23 cellular contexts compared by ENCODE assay signal in genomic region chr7:20776942-20777341, GRCh38. TPM values are rescaled to one million over a fixed set of nuclear protein-coding genes. Genes with fewer than 3 reads are reported as not detected.
A peak's percentile ranks its signal among the peaks of the same experiment; 100 is the strongest.
DNase-seq lines count a peak whose midpoint lies in the region; ATAC-seq and TF ChIP-seq lines count a peak whose summit lies in the region.
"Had no signal": no experiment of that assay in that cellular context is flagged by ENCODE, and none has a peak within 500 bp of the region (broad histone marks: within the 10 kb centered on the region; RNA-seq: fewer than 3 reads in every experiment).

No MANE protein-coding gene starts in this region.

- in situ Hi-C loops in mammary epithelial cell (cut with MboI; ENCODE audit: low sequenced_read_pairs in 2 of 2): loop anchor here (10.0 to 25.0 kb wide), 5 partner anchors 210 to 988 kb away; no protein-coding TSS in a partner anchor

- peak overlapping the region; percentile 58 for H3K4me3 Mint-ChIP-seq in MCF 10A (ENCODE audit: unreplicated experiment)
- H3K4me3 Mint-ChIP-seq in activated naive CD8-positive, alpha-beta T cell treated with anti-CD3 and anti-CD28 coated beads, Interleukin-2, amount 10 ng/mL, durations not matched to agents 7 days and 5 days: peak overlapping the region; percentile 42
- H3K4me3 Mint-ChIP-seq in naive thymus-derived CD4-positive, alpha-beta T cell: peak overlapping the region; percentile 38 to 91 (median 77)
- no peak overlapping the region for H3K4me3 Mint-ChIP-seq in HFFc6

- dilution Hi-C loops in mammary epithelial cell (cut with HindIII; ENCODE audit: low sequenced_read_pairs): loop anchor here (25.0 kb wide), 1 partner anchor 735 kb away; no protein-coding TSS in a partner anchor

- no peak overlapping the region for H3K27ac ChIP-seq in mammary epithelial cell (ENCODE audit: insufficient read depth, low read depth, low read length)
- no peak overlapping the region for H3K27ac ChIP-seq in naive thymus-derived CD4-positive, alpha-beta T cell (ENCODE audit: low read depth, low read length)
- H3K27ac ChIP-seq: RWPE1 had no signal

- DNase-seq in MCF 10A (ENCODE audit: unreplicated experiment) (no peak), mammary epithelial cell (no peak), SK-N-DZ (ENCODE audit: low spot score) (no peak), HFFc6 (no peak), NCI-H2171 (lab: John Stamatoyannopoulos, UW) (no peak)
- no peak for DNase-seq in activated naive CD8-positive, alpha-beta T cell treated with anti-CD3 and anti-CD28 coated beads, Interleukin-2, amount 10 ng/mL, durations not matched to agents 7 days and 5 days
- no peak for DNase-seq in naive thymus-derived CD4-positive, alpha-beta T cell
- DNase-seq: activated CD4-positive, alpha-beta T cell treated with anti-CD3 and anti-CD28 coated beads for 48 hours; activated T-cell treated with anti-CD3 and anti-CD28 coated beads for 4 hours; central memory CD4-positive, alpha-beta T cell; effector CD4-positive, alpha-beta T cell; head of caudate nucleus; IMR-90; NCI-H187 treated with DMSO at 0.1 percent for 48 hours; nucleus accumbens had no signal

- H3K36me3 Mint-ChIP-seq in MCF 10A (ENCODE audit: insufficient read depth, unreplicated experiment) (no peaks in the 10 kb centered on the region), HFFc6 (ENCODE audit: low read depth) (no peaks in the 10 kb centered on the region)
- peaks cover 7% of the 10 kb centered on the region for H3K36me3 Mint-ChIP-seq in activated naive CD8-positive, alpha-beta T cell treated with anti-CD3 and anti-CD28 coated beads, Interleukin-2, amount 10 ng/mL, durations not matched to agents 7 days and 5 days
- peaks cover 0 to 17% (median 7%) of the 10 kb centered on the region in 5 donors for H3K36me3 Mint-ChIP-seq in naive thymus-derived CD4-positive, alpha-beta T cell

- H3K27me3 ChIP-seq in mammary epithelial cell (ENCODE audit: insufficient read depth, low read length): peaks cover 17% of the 10 kb centered on the region
- peaks cover 4 to 16% of the 10 kb centered on the region in 2 donors for H3K27me3 ChIP-seq in naive thymus-derived CD4-positive, alpha-beta T cell (ENCODE audit: control insufficient read depth in 2 of 2, insufficient read depth in 2 of 2, low read length in 2 of 2)

- H3K4me1 Mint-ChIP-seq in MCF 10A (ENCODE audit: insufficient read depth, unreplicated experiment) (peaks cover 10% of the 10 kb centered on the region), HFFc6 (ENCODE audit: low read depth) (peaks cover 8% of the 10 kb centered on the region; the same call in 1 of the 2 replicates)
- peaks cover 6% of the 10 kb centered on the region for H3K4me1 Mint-ChIP-seq in activated naive CD8-positive, alpha-beta T cell treated with anti-CD3 and anti-CD28 coated beads, Interleukin-2, amount 10 ng/mL, durations not matched to agents 7 days and 5 days
- H3K4me1 Mint-ChIP-seq in naive thymus-derived CD4-positive, alpha-beta T cell: peaks cover 8 to 18% (median 12%) of the 10 kb centered on the region in 7 donors

- no peak overlapping the region for H3K9ac ChIP-seq in mammary epithelial cell (ENCODE audit: insufficient read depth, low read length)

- H3K9me3 ChIP-seq in mammary epithelial cell (replicated peaks; ENCODE audit: insufficient read depth, low read length): no peaks in the 10 kb centered on the region
- H3K9me3 ChIP-seq in naive thymus-derived CD4-positive, alpha-beta T cell (ENCODE audit: control insufficient read depth in 2 of 3, low read length in 3 of 3): peaks cover 0 to 5% (median 0%) of the 10 kb centered on the region in 3 experiments

- intact Hi-C loops in MCF 10A (cut with micrococcal nuclease) (loop anchor here (2.0 to 10.0 kb wide), 4 partner anchors 218 to 1308 kb away; no protein-coding TSS in a partner anchor), mammary epithelial cell (cut with micrococcal nuclease) (loop anchor here (1.0 to 10.0 kb wide), 2 partner anchors 730 to 1308 kb away; no protein-coding TSS in a partner anchor)
- intact Hi-C loops in naive thymus-derived CD4-positive, alpha-beta T cell (cut with micrococcal nuclease): loop anchor here in 1 of 2 donors (5.0 kb wide), 2 partner anchors 475 to 1225 kb away; no protein-coding TSS in a partner anchor

- WGBS in mammary epithelial cell (ENCODE audit: low coverage, missing lambda C conversion rate): 38% methylated on average over 8 of the region's 10 CpGs

- H3K4me3 ChIP-seq in mammary epithelial cell (replicated peaks in 1 of 3; ENCODE audit: insufficient read depth in 1 of 3, low read depth in 2 of 3, low read length in 3 of 3): no peak overlapping the region
- no peak overlapping the region for H3K4me3 ChIP-seq in naive thymus-derived CD4-positive, alpha-beta T cell (ENCODE audit: low read length)

- H3K79me2 ChIP-seq in mammary epithelial cell (ENCODE audit: insufficient read depth, low read length): no peaks in the 10 kb centered on the region

- H3K27ac Mint-ChIP-seq in MCF 10A (ENCODE audit: low read depth, unreplicated experiment) (no peak overlapping the region), HFFc6 (no peak overlapping the region)
- H3K27ac Mint-ChIP-seq in activated naive CD8-positive, alpha-beta T cell treated with anti-CD3 and anti-CD28 coated beads, Interleukin-2, amount 10 ng/mL, durations not matched to agents 7 days and 5 days: no peak overlapping the region
- peak overlapping the region in 3 of 9 donors; percentile 11 to 77 (median 76) for H3K27ac Mint-ChIP-seq in naive thymus-derived CD4-positive, alpha-beta T cell

- no peak overlapping the region for H3K4me2 ChIP-seq in mammary epithelial cell (ENCODE audit: insufficient read depth, low read depth, low read length)

- H2AFZ ChIP-seq in mammary epithelial cell (ENCODE audit: low read depth, low read length): no peak overlapping the region

- CTCF ChIA-PET in MCF 10A (lab: Yijun Ruan, JAX) (interaction anchor here (0.6 to 5.1 kb wide), 18 partner anchors 8 to 997 kb away, joined by 3 to 125 read pairs (median 4); no protein-coding TSS in a partner anchor), mammary epithelial cell (lab: Charles Lee; ENCODE audit: low non-redundant PET) (no interaction called here)
- CTCF ChIA-PET in naive thymus-derived CD4-positive, alpha-beta T cell (lab: Charles Lee): no interaction called here

- H3K9me3 Mint-ChIP-seq in MCF 10A (ENCODE audit: unreplicated experiment): no peaks in the 10 kb centered on the region
- H3K9me3 Mint-ChIP-seq in activated naive CD8-positive, alpha-beta T cell treated with anti-CD3 and anti-CD28 coated beads, Interleukin-2, amount 10 ng/mL, durations not matched to agents 7 days and 5 days: no peaks in the 10 kb centered on the region
- H3K9me3 Mint-ChIP-seq in naive thymus-derived CD4-positive, alpha-beta T cell: peaks cover 0 to 57% (median 22%) of the 10 kb centered on the region in 11 donors
- H3K9me3 Mint-ChIP-seq in HFFc6: no peaks in the 10 kb centered on the region

- H3K4me1 ChIP-seq in mammary epithelial cell (ENCODE audit: insufficient read depth, low read length): peaks cover 4% of the 10 kb centered on the region
- no peaks in the 10 kb centered on the region for H3K4me1 ChIP-seq in naive thymus-derived CD4-positive, alpha-beta T cell (ENCODE audit: control insufficient read depth in 2 of 2, insufficient read depth in 2 of 2, low read length in 2 of 2)

- H3K36me3 ChIP-seq in mammary epithelial cell (ENCODE audit: insufficient read depth, low read length): no peaks in the 10 kb centered on the region
- H3K36me3 ChIP-seq in naive thymus-derived CD4-positive, alpha-beta T cell (ENCODE audit: control insufficient read depth in 2 of 3, insufficient read depth in 3 of 3, low read length in 3 of 3): no peaks in the 10 kb centered on the region

- no peaks in the 10 kb centered on the region for H4K20me1 ChIP-seq in mammary epithelial cell (ENCODE audit: insufficient read depth, low read length)

- no peak for TF ChIP-seq CTCF in MCF 10A (IDR thresholded peaks at IDR 0.05; ENCODE audit: unreplicated experiment)
- no peak for TF ChIP-seq CTCF in mammary epithelial cell (conservative IDR thresholded peaks at IDR 0.05 in 1 of 2, IDR thresholded peaks at IDR 0.05 in 1 of 2; ENCODE audit: extremely low read depth in 1 of 2, insufficient read depth in 1 of 2, low read depth in 1 of 2, low read length in 2 of 2)
- TF ChIP-seq CTCF in HFFc6 (IDR thresholded peaks at IDR 0.05): no peak

- BruUV-seq in MCF 10A (replicated peaks; lab: Mats Ljungman, UMichigan): no TSS peak
- BruUV-seq in mammary epithelial cell (replicated peaks; lab: Mats Ljungman, UMichigan): no TSS peak

- H3K27me3 Mint-ChIP-seq in MCF 10A (ENCODE audit: insufficient read depth, unreplicated experiment) (peaks cover 37% of the 10 kb centered on the region), HFFc6 (ENCODE audit: insufficient read depth) (peaks cover 26% of the 10 kb centered on the region)
- peaks cover 66% of the 10 kb centered on the region for H3K27me3 Mint-ChIP-seq in activated naive CD8-positive, alpha-beta T cell treated with anti-CD3 and anti-CD28 coated beads, Interleukin-2, amount 10 ng/mL, durations not matched to agents 7 days and 5 days
- H3K27me3 Mint-ChIP-seq in naive thymus-derived CD4-positive, alpha-beta T cell: peaks cover 76 to 85% (median 82%) of the 10 kb centered on the region in 5 donors

- no peak for ATAC-seq in activated naive CD8-positive, alpha-beta T cell treated with anti-CD3 and anti-CD28 coated beads, Interleukin-2, amount 10 ng/mL, durations not matched to agents 7 days and 5 days (ENCODE audit: low read depth)
- no peak for ATAC-seq in naive thymus-derived CD4-positive, alpha-beta T cell
- ATAC-seq in GM21390 (IDR thresholded peaks at IDR 0.05; ENCODE audit: unreplicated experiment): no peak

- POLR2A ChIA-PET in MCF 10A (lab: Yijun Ruan, JAX): interaction anchor here (1.4 to 1.5 kb wide), 2 partner anchors 15 to 477 kb away, joined by 4 read pairs; no protein-coding TSS in a partner anchor
- POLR2A ChIA-PET in activated naive CD8-positive, alpha-beta T cell treated with anti-CD3 and anti-CD28 coated beads, Interleukin-2, amount 10 ng/mL, durations not matched to agents 7 days and 5 days (lab: Charles Lee): no interaction called here
- POLR2A ChIA-PET in naive thymus-derived CD4-positive, alpha-beta T cell (lab: Charles Lee): no interaction called here

RNA-seq across cellular contexts. Expression of gene SP8, which starts 9.7 kb away (rescaled TPM):
- 0.16 and 0.71 TPM in 2 replicates for total RNA-seq in MCF 10A (2022)
- total RNA-seq in mammary epithelial cell: under 1 TPM in 1 of 2 donors, not detected in 1; 0.21 TPM
- 0.10 TPM for polyA plus RNA-seq in mammary epithelial cell
- polyA minus RNA-seq in mammary epithelial cell: not detected
- not detected for total RNA-seq in activated naive CD8-positive, alpha-beta T cell treated with anti-CD3 and anti-CD28 coated beads, Interleukin-2, amount 10 ng/mL, durations not matched to agents 7 days and 5 days
- total RNA-seq in naive thymus-derived CD4-positive, alpha-beta T cell: not detected
- not detected for polyA plus RNA-seq in naive thymus-derived CD4-positive, alpha-beta T cell
- polyA plus RNA-seq in SK-N-DZ (2014; cell fraction: cytosol; rRNA removed): not detected in 2 replicates
- not detected in 2 replicates for polyA plus RNA-seq in SK-N-DZ (2014; cell fraction: nucleus; rRNA removed)
- total RNA-seq in HFFc6 (2021; fragmentation: NEBNext Ultra II Directional; extraction: Animal tissue kit (Norgen Biotek cat#: 25700)): not detected
- total RNA-seq: IMR-90, kidney epithelial cell, mesenteric fat pad, NCI-H460, sciatic nerve, ureter had no signal
- polyA plus RNA-seq: adipose tissue, IMR-90 had no signal
